18 cellular contexts compared by ENCODE assay signal in the genomic region with DNA sequence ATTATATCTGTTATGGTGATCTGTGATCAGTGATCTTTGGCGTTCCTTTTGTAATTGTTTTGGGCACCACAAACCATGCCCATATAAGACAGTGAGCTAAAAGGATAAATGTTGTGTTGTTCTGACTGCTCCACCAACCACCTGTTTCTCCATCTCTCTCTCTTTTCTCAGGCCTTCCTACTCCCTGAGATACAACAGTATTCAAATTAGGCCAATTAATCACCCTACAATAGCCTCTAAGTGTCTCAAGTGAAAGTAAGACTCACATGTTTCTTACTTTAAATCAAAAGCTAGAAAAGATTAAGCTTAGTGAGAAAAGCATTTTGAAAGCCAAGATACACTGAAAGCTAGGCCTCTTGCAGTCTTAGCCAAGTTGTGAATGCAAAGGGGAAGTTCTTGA.
DNase-seq lines count a peak whose midpoint lies in the region; ATAC-seq, FAIRE-seq and TF ChIP-seq lines count a peak whose summit lies in the region.
"Had no signal": no experiment of that assay in that cellular context is flagged by ENCODE, and none has a peak within 500 bp of the region (broad histone marks: within the 10 kb centered on the region; RNA-seq: fewer than 3 reads in every experiment).

No MANE protein-coding gene starts in this region.

- H3K27ac Mint-ChIP-seq in nephron (peak overlapping the region in 2 of 3 experiments; percentile 71 to 81), T-helper 17 cell (no peak overlapping the region)

- no peaks in the 10 kb centered on the region for H3K4me1 ChIP-seq in suprapubic skin
- H3K4me1 ChIP-seq: BLaER1 had no signal

- TF ChIP-seq CTCF in nephron (IDR thresholded peaks at IDR 0.05; ENCODE audit: unreplicated experiment in 3 of 3) (no peak), suprapubic skin (IDR thresholded peaks at IDR 0.05) (no peak)

- H3K36me3 ChIP-seq in suprapubic skin, result no peaks in the 10 kb centered on the region
- H3K36me3 ChIP-seq: BLaER1 had no signal

- H3K27me3 Mint-ChIP-seq in nephron (ENCODE audit: low read depth) (no peaks in the 10 kb centered on the region), T-helper 17 cell (no peaks in the 10 kb centered on the region)
- H3K27me3 Mint-ChIP-seq: brain had no signal

- H3K27me3 ChIP-seq in suprapubic skin, result no peaks in the 10 kb centered on the region
- H3K27me3 ChIP-seq: BLaER1 had no signal

- peaks cover 10% of the 10 kb centered on the region for H3K9me3 Mint-ChIP-seq in nephron

- no peak overlapping the region for H3K4me3 ChIP-seq in suprapubic skin
- H3K4me3 ChIP-seq: BLaER1 had no signal

- no peak for FAIRE-seq in HTR-8/SVneo (lab: Jason Lieb, UNC)

- H3K4me3 Mint-ChIP-seq in nephron (no peak overlapping the region), T-helper 17 cell (no peak overlapping the region)
- H3K4me3 Mint-ChIP-seq: brain had no signal

- H3K36me3 Mint-ChIP-seq in nephron (ENCODE audit: low read depth), result no peaks in the 10 kb centered on the region
- H3K36me3 Mint-ChIP-seq in T-helper 17 cell (ENCODE audit: low read depth), result no peaks in the 10 kb centered on the region
- H3K36me3 Mint-ChIP-seq: brain had no signal

- H3K27ac ChIP-seq in suprapubic skin, result no peak overlapping the region
- H3K27ac ChIP-seq: BLaER1 had no signal

- DNase-seq in T-helper 17 cell, result no peak
- no peak for DNase-seq in suprapubic skin (ENCODE audit: low spot score in 2 of 2)
- no peak for DNase-seq in MV-4-11 (lab: John Stamatoyannopoulos, UW)
- no peak for DNase-seq in HTR-8/SVneo (ENCODE audit: insufficient read length, low spot score)
- DNase-seq: activated CD4-positive, alpha-beta T cell treated with anti-CD3 and anti-CD28 coated beads, Interleukin-2, amount 50 U/mL, for 48 hours; activated effector memory CD4-positive, alpha-beta T cell treated with anti-CD3 and anti-CD28 coated beads, Interleukin-2, amount 50 U/mL, for 16 hours; effector CD8-positive, alpha-beta T cell; foreskin fibroblast; mesenchymal stem cell; NCI-H187; NCI-H774; SHP77 treated with DMSO at 0.1 percent for 48 hours had no signal

- 0% methylated on average over 1 of the region's 1 CpG for WGBS in suprapubic skin

- H3K9me3 ChIP-seq in T-helper 17 cell (ENCODE audit: control insufficient read depth, low read length, poor library complexity, severe bottlenecking) (no peaks in the 10 kb centered on the region), suprapubic skin (no peaks in the 10 kb centered on the region)

- H3K4me1 Mint-ChIP-seq in nephron (peaks cover 6% of the 10 kb centered on the region), T-helper 17 cell (no peaks in the 10 kb centered on the region)
- H3K4me1 Mint-ChIP-seq: brain had no signal

- no peak for TF ChIP-seq POLR2A in suprapubic skin (IDR thresholded peaks at IDR 0.05)

- TF ChIP-seq EP300 in suprapubic skin (IDR thresholded peaks at IDR 0.05), result no peak

- ATAC-seq in GM19328 (IDR thresholded peaks at IDR 0.05; ENCODE audit: unreplicated experiment) (peak; percentile 62), HG02610 (IDR thresholded peaks at IDR 0.05; ENCODE audit: unreplicated experiment) (peak; percentile 82), HG03175 (IDR thresholded peaks at IDR 0.05; ENCODE audit: unreplicated experiment) (peak; percentile 58), T-helper 17 cell (no peak)
